Comparison of ENCODE assay signal across 22 cellular contexts in genomic region chr2:206863721-206864120, GRCh38.
DNase-seq lines count a peak whose midpoint lies in the region; TF ChIP-seq lines count a peak whose summit lies in the region.
"Had no signal": no experiment of that assay in that cellular context is flagged by ENCODE, and none has a peak within 500 bp of the region (broad histone marks: within the 10 kb centered on the region; RNA-seq: fewer than 3 reads in every experiment).

No MANE protein-coding gene starts in this region.

- H3K23ac ChIP-seq in neuronal stem cell (ENCODE audit: low read depth, low read length, poor library complexity): no peak overlapping the region

- H2BK15ac ChIP-seq in neuronal stem cell (ENCODE audit: low read length): no peak overlapping the region

- no peak overlapping the region for H2AK5ac ChIP-seq in neuronal stem cell (ENCODE audit: low read depth, low read length)

- no CpG with 5 or more reads among the region's 4 CpGs for WGBS in neuronal stem cell (ENCODE audit: extremely low coverage in 2 of 2, insufficient read length in 2 of 2, insufficient replicate concordance in 1 of 2), 2 donors

- H2AFZ ChIP-seq in neuronal stem cell (ENCODE audit: low read length): no peak overlapping the region

- H2BK120ac ChIP-seq in neuronal stem cell (ENCODE audit: low read depth, low read length): no peak overlapping the region

- no peak overlapping the region for H3K4me2 ChIP-seq in neuronal stem cell (ENCODE audit: insufficient read depth, low read length, poor library complexity, severe bottlenecking)

- H3K27ac ChIP-seq in WERI-Rb-1 (no peak overlapping the region), neuronal stem cell (replicated peaks; ENCODE audit: low read length) (no peak overlapping the region), breast epithelium (no peak overlapping the region)
- H3K27ac ChIP-seq: HL-60, SJCRH30 had no signal

- TF ChIP-seq POLR2A in breast epithelium (IDR thresholded peaks at IDR 0.05): no peak

- H3K4me3 ChIP-seq in WERI-Rb-1 (ENCODE audit: low read depth, low read length) (no peak overlapping the region), neuronal stem cell (ENCODE audit: low read length in 2 of 2) (no peak overlapping the region), breast epithelium (no peak overlapping the region)
- H3K4me3 ChIP-seq: K562, MG63, SJCRH30 had no signal

- H3K27me3 ChIP-seq in WERI-Rb-1 (ENCODE audit: insufficient read depth, low read depth, severe bottlenecking) (no peaks in the 10 kb centered on the region), neuronal stem cell (ENCODE audit: control insufficient read depth in 3 of 3, insufficient read depth in 3 of 3, low read depth in 1 of 3, low read length in 3 of 3) (no peaks in the 10 kb centered on the region), breast epithelium (no peaks in the 10 kb centered on the region)
- H3K27me3 ChIP-seq: MG63, SJCRH30 had no signal

- H3K4me1 ChIP-seq in neuronal stem cell (ENCODE audit: control insufficient read depth in 2 of 2, insufficient read depth in 1 of 2, low read depth in 1 of 2, low read length in 2 of 2) (peaks cover 0 to 12% of the 10 kb centered on the region in 2 donors), breast epithelium (no peaks in the 10 kb centered on the region)
- H3K4me1 ChIP-seq: SJCRH30 had no signal

- no peak overlapping the region for H4K8ac ChIP-seq in neuronal stem cell (ENCODE audit: low read depth, low read length)

- H2BK5ac ChIP-seq in neuronal stem cell (ENCODE audit: low read length): no peak overlapping the region

- H3K36me3 ChIP-seq in WERI-Rb-1: no peaks in the 10 kb centered on the region
- no peaks in the 10 kb centered on the region for H3K36me3 ChIP-seq in neuronal stem cell (replicated peaks in 1 of 2; ENCODE audit: control insufficient read depth in 2 of 2, insufficient read depth in 2 of 2, low read length in 2 of 2)
- H3K36me3 ChIP-seq in breast epithelium: no peaks in the 10 kb centered on the region
- H3K36me3 ChIP-seq: MG63, SJCRH30 had no signal

- H3K9me3 ChIP-seq in WERI-Rb-1 (ENCODE audit: severe bottlenecking): no peaks in the 10 kb centered on the region
- H3K9me3 ChIP-seq in neuronal stem cell (replicated peaks in 1 of 2; ENCODE audit: control insufficient read depth in 2 of 2, insufficient read depth in 1 of 2, low read depth in 1 of 2, low read length in 2 of 2): no peaks in the 10 kb centered on the region
- no peaks in the 10 kb centered on the region for H3K9me3 ChIP-seq in breast epithelium
- H3K9me3 ChIP-seq: MG63, SJCRH30 had no signal

- CTCF ChIA-PET in GM10248 (lab: Yijun Ruan, JAX): no interaction called here

- POLR2A ChIA-PET in GM10248 (lab: Yijun Ruan, JAX): no interaction called here

- H3K79me1 ChIP-seq in neuronal stem cell (ENCODE audit: low read depth, low read length): no peaks in the 10 kb centered on the region

- intact Hi-C loops in breast epithelium (cut with DNase I; ENCODE audit: low total_unique reads): no loop called here

- no peak overlapping the region for H2BK12ac ChIP-seq in neuronal stem cell (ENCODE audit: low read length)

- H3K18ac ChIP-seq in neuronal stem cell (ENCODE audit: low read length): no peak overlapping the region

- no peak overlapping the region for H3K4ac ChIP-seq in neuronal stem cell (ENCODE audit: low read length)

- TF ChIP-seq CTCF in WERI-Rb-1 (IDR thresholded peaks at IDR 0.05; ENCODE audit: low read depth, low read length) (no peak), breast epithelium (IDR thresholded peaks at IDR 0.05) (no peak), GM10248 (IDR thresholded peaks at IDR 0.05; ENCODE audit: control extremely low read depth, extremely low read depth, low read depth, missing control alignments) (no peak)

- no peak overlapping the region for H4K91ac ChIP-seq in neuronal stem cell (ENCODE audit: low read depth, low read length, poor library complexity)

- no peak overlapping the region for H3K9ac ChIP-seq in neuronal stem cell (ENCODE audit: low read depth, low read length, poor library complexity)

- peak; percentile 41 for DNase-seq in NCI-H2227 (lab: John Stamatoyannopoulos, UW; ENCODE audit: unreplicated experiment)
- peak; percentile 46 for DNase-seq in WERI-Rb-1
- DNase-seq in kidney tubule cell (ENCODE audit: low spot score): peak; percentile 17
- DNase-seq in neuronal stem cell (ENCODE audit: low spot score): peak; percentile 21
- DNase-seq in stimulated activated CD4-positive, alpha-beta T cell treated with anti-CD3 and anti-CD28 coated beads, Interleukin-12 subunit alpha, Interleukin-12 subunit beta, amount 100 ng/mL, for 4 hours: no peak
- DNase-seq in breast epithelium (ENCODE audit: low spot score in 2 of 2): no peak
- no peak for DNase-seq in GM10248 (ENCODE audit: extremely low spot score)
- DNase-seq: CD4-positive, CD25-positive, alpha-beta regulatory T cell; COR-L47; DND-41; H7; MG63; NCI-H1048; NCI-H1417 treated with DMSO at 0.1 percent for 48 hours; NCI-H187 treated with DMSO at 0.1 percent for 48 hours; NCI-H2107; NCI-H226; NCI-H510A treated with DMSO at 0.1 percent for 48 hours; NCI-H748 treated with DMSO at 0.1 percent for 48 hours; SJCRH30 had no signal

- no peak overlapping the region for H3K14ac ChIP-seq in neuronal stem cell (ENCODE audit: low read length)

Comparison
In these comparisons a context has a peak if more than half of its experiments do, and no peak if none do; other contexts are left out.
1. DNase-seq: peak in NCI-H2227 (single experiment), WERI-Rb-1 (single experiment), kidney tubule cell (single experiment) and neuronal stem cell (single experiment); none in stimulated activated CD4-positive, alpha-beta T cell treated with anti-CD3 and anti-CD28 coated beads, Interleukin-12 subunit alpha, Interleukin-12 subunit beta, amount 100 ng/mL, for 4 hours (single experiment), breast epithelium (0 of 2) and GM10248 (single experiment).